11 cellular contexts compared by ENCODE assay signal in the genomic region with DNA sequence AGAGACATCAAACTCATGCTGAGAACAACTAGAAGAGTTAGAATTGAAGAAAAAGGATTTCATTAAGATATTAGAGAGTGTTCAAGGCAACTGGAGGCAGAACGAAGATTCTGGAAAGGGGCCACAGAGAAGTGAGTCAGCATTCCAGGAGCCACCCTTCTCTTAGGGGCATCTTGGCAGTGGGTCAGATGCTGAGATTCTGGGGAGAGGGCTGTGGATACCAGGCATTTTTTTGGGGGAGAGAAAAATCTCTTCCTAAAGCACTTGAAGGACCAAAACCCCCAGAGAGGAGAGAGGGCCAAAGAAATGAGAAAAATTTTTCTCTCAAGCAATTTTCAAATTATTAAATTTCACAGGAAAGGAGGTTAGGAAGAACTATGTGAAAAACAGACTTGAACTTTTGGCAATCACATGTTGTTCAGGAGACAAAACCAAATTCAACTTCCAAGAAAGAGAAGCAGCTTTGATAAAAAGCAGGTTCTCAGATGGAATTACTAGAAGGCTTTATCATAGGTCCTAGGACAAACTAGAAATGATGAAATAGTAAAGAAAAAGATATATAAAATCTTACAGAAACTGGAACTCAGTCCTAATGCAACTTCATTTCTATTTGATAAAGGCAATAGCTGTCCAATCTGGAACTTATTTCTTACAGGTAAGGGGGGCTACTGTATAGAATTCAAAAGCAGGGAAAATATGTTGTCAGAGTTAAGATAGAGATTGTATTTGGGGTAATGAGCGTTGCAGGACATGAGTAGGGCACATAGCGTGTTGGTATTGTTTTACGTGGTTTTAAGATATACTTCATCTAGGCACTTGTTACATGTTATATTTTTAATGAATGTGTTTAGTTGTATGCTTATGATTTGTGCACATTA. TPM values are rescaled to one million over a fixed set of nuclear protein-coding genes. Genes with fewer than 3 reads are reported as not detected.
A peak's percentile ranks its signal among the peaks of the same experiment; 100 is the strongest.
DNase-seq lines count a peak whose midpoint lies in the region; ATAC-seq, FAIRE-seq and TF ChIP-seq lines count a peak whose summit lies in the region.
"Had no signal": no experiment of that assay in that cellular context is flagged by ENCODE, and none has a peak within 500 bp of the region (broad histone marks: within the 10 kb centered on the region; RNA-seq: fewer than 3 reads in every experiment).

No MANE protein-coding gene starts in this region.

- TF ChIP-seq RAD21 in GM12878 (IDR thresholded peaks at IDR 0.05; ENCODE audit: insufficient read depth, low read depth, low read length): no peak

- no TSS peak for BruUV-seq in GM12878 (replicated peaks; lab: Mats Ljungman, UMichigan)

- no peak overlapping the region for H3K14ac ChIP-seq in trophoblast cell (ENCODE audit: low read length)

- no peak overlapping the region for H2AK5ac ChIP-seq in trophoblast cell (ENCODE audit: low read length)

- peak overlapping the region; percentile 91 for H3K27ac ChIP-seq in GM12878 (ENCODE audit: control insufficient read depth, insufficient read depth)
- no peak overlapping the region for H3K27ac ChIP-seq in trophoblast cell (ENCODE audit: low read depth, low read length)
- H3K27ac ChIP-seq in prostate gland: no peak overlapping the region
- H3K27ac ChIP-seq: SJCRH30 had no signal

- H3K9me3 ChIP-seq in GM12878 (replicated peaks; ENCODE audit: control insufficient read depth, insufficient read depth, low read length) (no peaks in the 10 kb centered on the region; the same call in 2 of the 3 replicates), trophoblast cell (ENCODE audit: insufficient read depth, low read depth, low read length) (no peaks in the 10 kb centered on the region), prostate gland (no peaks in the 10 kb centered on the region)
- H3K9me3 ChIP-seq: SJCRH30 had no signal

- peaks cover 4% of the 10 kb centered on the region for H3K79me1 ChIP-seq in trophoblast cell (ENCODE audit: low read length)

- TF ChIP-seq EP300 in GM12878 (IDR thresholded peaks at IDR 0.05; ENCODE audit: borderline replicate concordance in 1 of 2, control insufficient read depth in 1 of 2, low read depth in 2 of 2, low read length in 2 of 2): no peak

- no peaks in the 10 kb centered on the region for H4K20me1 ChIP-seq in GM12878 (ENCODE audit: control insufficient read depth, insufficient read depth)

- TF ChIP-seq CTCF in GM12878 (IDR thresholded peaks at IDR 0.05 in 2 of 3, conservative IDR thresholded peaks at IDR 0.05 in 1 of 3; ENCODE audit: control insufficient read depth in 2 of 3, extremely low read depth in 1 of 3, insufficient read depth in 1 of 3, low read depth in 3 of 3, low read length in 3 of 3) (no peak), prostate gland (IDR thresholded peaks at IDR 0.05) (no peak)

- no peak overlapping the region for H3K4ac ChIP-seq in trophoblast cell (ENCODE audit: low read depth, low read length)

- H2AFZ ChIP-seq in GM12878 (ENCODE audit: control insufficient read depth, low read depth, low read length): no peak overlapping the region
- no peak overlapping the region for H2AFZ ChIP-seq in trophoblast cell (ENCODE audit: insufficient read depth, low read length, poor library complexity)

- no peak for ATAC-seq in GM12878

- no peak overlapping the region for H4K8ac ChIP-seq in trophoblast cell (ENCODE audit: low read depth, low read length)

- no peak for FAIRE-seq in GM12878 (lab: Jason Lieb, UNC)

- H3K9ac ChIP-seq in GM12878 (ENCODE audit: control insufficient read depth, insufficient read depth, low read length) (peak overlapping the region; percentile 67), trophoblast cell (ENCODE audit: low read length) (no peak overlapping the region)

- intact Hi-C loops in GM12878 (cut with micrococcal nuclease; ENCODE audit: unreplicated experiment): loop anchor here (1.0 to 2.0 kb wide), 2 partner anchors 20 to 40 kb away; no protein-coding TSS in a partner anchor
- intact Hi-C loops in prostate gland (cut with DNase I): no loop called here

- TF ChIP-seq POLR2A in GM12878 (IDR thresholded peaks at IDR 0.05; ENCODE audit: low read depth, low read length) (no peak), prostate gland (IDR thresholded peaks at IDR 0.05) (no peak)

- H3K4me2 ChIP-seq in GM12878 (ENCODE audit: control insufficient read depth, insufficient read depth) (peak overlapping the region; percentile 69), trophoblast cell (ENCODE audit: low read length) (no peak overlapping the region)

- no peak overlapping the region for H3K18ac ChIP-seq in trophoblast cell (ENCODE audit: low read length)

- RAD21 ChIA-PET in GM12878 (lab: Charles Lee; ENCODE audit: unreplicated experiment): interaction anchor here (0.9 to 2.0 kb wide), 7 partner anchors 12 to 306 kb away, joined by 3 to 14 read pairs (median 4); partner anchors contain the start of gene CD69

- H3K27me3 ChIP-seq in GM12878 (replicated peaks in 1 of 2; ENCODE audit: control insufficient read depth in 2 of 2, insufficient read depth in 2 of 2, low read length in 1 of 2) (peaks cover 0 to 1% of the 10 kb centered on the region in 2 experiments; a peak in 1 of 4 replicates), trophoblast cell (ENCODE audit: insufficient read depth, low read length) (no peaks in the 10 kb centered on the region), prostate gland (replicated peaks; ENCODE audit: insufficient read depth) (no peaks in the 10 kb centered on the region)
- H3K27me3 ChIP-seq: SJCRH30 had no signal

- in situ Hi-C loops in GM12878 (cut with MboI): loop anchor here (25.0 kb wide), 1 partner anchor 1031 kb away; no protein-coding TSS in a partner anchor

- H4K91ac ChIP-seq in trophoblast cell (ENCODE audit: low read depth, low read length): no peak overlapping the region

- H3K36me3 ChIP-seq in GM12878 (ENCODE audit: control insufficient read depth in 2 of 2, insufficient read depth in 2 of 2, low read length in 1 of 2): no peaks in the 10 kb centered on the region
- H3K36me3 ChIP-seq in trophoblast cell (ENCODE audit: control insufficient read depth in 1 of 2, insufficient read depth in 2 of 2, low read length in 2 of 2): peaks cover 0 to 2% of the 10 kb centered on the region in 2 experiments
- no peaks in the 10 kb centered on the region for H3K36me3 ChIP-seq in prostate gland

- peak; percentile 53 for DNase-seq in GM03348 (ENCODE audit: low spot score)
- DNase-seq in NCI-H226: peak; percentile 66
- no peak for DNase-seq in GM12878 (ENCODE audit: low read depth, low spot score)
- DNase-seq in trophoblast cell: no peak
- DNase-seq in prostate gland (ENCODE audit: low spot score): no peak
- no peak for DNase-seq in germinal center (ENCODE audit: low spot score)
- no peak for DNase-seq in OCI-M2 (lab: John Stamatoyannopoulos, UW; ENCODE audit: unreplicated experiment)
- no peak for DNase-seq in activated CD4-positive, CD25-positive, alpha-beta regulatory T cell (lab: John Stamatoyannopoulos, UW)
- DNase-seq: head of caudate nucleus, mesenchymal stem cell, SJCRH30 had no signal

- H3K4me1 ChIP-seq in GM12878 (ENCODE audit: control insufficient read depth, insufficient read depth, low read length) (peaks cover 32% of the 10 kb centered on the region), trophoblast cell (ENCODE audit: control insufficient read depth in 1 of 2, insufficient read depth in 2 of 2, low read length in 2 of 2) (peaks cover 3 to 7% of the 10 kb centered on the region in 2 experiments), prostate gland (replicated peaks) (no peaks in the 10 kb centered on the region)
- H3K4me1 ChIP-seq: SJCRH30 had no signal

- POLR2A ChIA-PET in GM12878 (lab: Charles Lee): no interaction called here

- H3K79me2 ChIP-seq in GM12878 (ENCODE audit: control insufficient read depth, insufficient read depth, low read length) (peaks cover 55% of the 10 kb centered on the region), trophoblast cell (ENCODE audit: control insufficient read depth, insufficient read depth, low read length, poor library complexity) (no peaks in the 10 kb centered on the region)

- H3K4me3 ChIP-seq in GM12878 (no peak overlapping the region), trophoblast cell (ENCODE audit: low read depth, low read length) (no peak overlapping the region), prostate gland (no peak overlapping the region)
- H3K4me3 ChIP-seq: SJCRH30 had no signal

- SMC1A ChIA-PET in GM12878 (lab: Charles Lee; ENCODE audit: uncharacterized antibody, unreplicated experiment): interaction anchor here (1.1 to 2.8 kb wide), 10 partner anchors 10 to 306 kb away, joined by 3 to 17 read pairs (median 8); no protein-coding TSS in a partner anchor

- CTCF ChIA-PET in GM12878 (lab: Yijun Ruan, JAX): interaction anchor here (1.0 to 2.1 kb wide), 6 partner anchors 16 to 130 kb away, joined by 3 to 8 read pairs (median 4); no protein-coding TSS in a partner anchor

- 73% methylated on average over 4 of the region's 4 CpGs for WGBS in GM12878 (ENCODE audit: insufficient coverage, insufficient replicate concordance, low lambda C conversion rate, missing lambda C conversion rate)
- WGBS in trophoblast cell (ENCODE audit: extremely low coverage, insufficient coverage, insufficient read length): 100% methylated on average over 3 of the region's 4 CpGs
- 80% methylated on average over 4 of the region's 4 CpGs for WGBS in prostate gland

- H2BK120ac ChIP-seq in trophoblast cell (ENCODE audit: insufficient read depth, low read length, poor library complexity): no peak overlapping the region

- peak overlapping the region; percentile 31 for H2BK12ac ChIP-seq in trophoblast cell (ENCODE audit: low read length)

- no peak overlapping the region for H4K12ac ChIP-seq in trophoblast cell (ENCODE audit: low read depth, low read length)

- no peak overlapping the region for H3K23ac ChIP-seq in trophoblast cell (ENCODE audit: low read length)

- H2BK5ac ChIP-seq in trophoblast cell (ENCODE audit: low read depth, low read length, poor library complexity): no peak overlapping the region

RNA-seq across cellular contexts. Expression of gene CLEC2D, which starts 1.1 kb away (rescaled TPM):
- 3.9 and 5.2 TPM in 2 replicates for total RNA-seq in GM12878 (2013; cell fraction: nucleolus; rRNA removed)
- total RNA-seq in GM12878 (2014; rRNA removed) (14.9 and 16.1 TPM in 2 replicates), GM12878 (2014; rRNA removed; fragmentation: Illumina TruSeq; extraction: Trizol) (14.4 and 16.2 TPM in 2 replicates), GM12878 (2021) (15.4 and 15.5 TPM in 2 replicates), prostate gland (10 to 100 TPM in 1 of 2 donors, 1 to 10 TPM in 1; 4.1 to 19.9 TPM)
- 121 TPM for polyA plus RNA-seq in GM12878 (2011; ENCODE audit: low read depth)
- polyA plus RNA-seq in GM12878 (2011; rRNA removed) (4.6 and 6.2 TPM in 2 replicates), GM12878 (2014; fragmentation: Illumina TruSeq; extraction: Trizol) (16.5 and 29.1 TPM in 2 replicates), GM12878 (2014; fragmentation: Nextera tagmentation; extraction: Ambion mirVana) (10 to 100 TPM; 29.8 TPM), GM12878 (2014; rRNA removed) (14.8 and 14.9 TPM in 2 replicates), GM12878 (2016; fragmentation: Nextera tagmentation; extraction: Ambion mirVana) (10 to 100 TPM; 25.4 to 27.5 TPM)
- polyA plus RNA-seq in GM12878 (2011; cell fraction: cytosol; rRNA removed): 1.0 and 1.9 TPM in 2 replicates
- polyA plus RNA-seq in GM12878 (2011; cell fraction: nucleus; rRNA removed): 4.2 and 4.5 TPM in 2 replicates
- 76.6 and 111 TPM in 2 replicates for polyA plus RNA-seq in GM12878 (2012)
- polyA minus RNA-seq in GM12878 (2011; rRNA and poly(A)+ RNA removed): 3.1 and 3.8 TPM in 2 replicates
- polyA minus RNA-seq in GM12878 (2011; cell fraction: cytosol; rRNA and poly(A)+ RNA removed): 1.4 and 1.5 TPM in 2 replicates
- 1.3 and 3.0 TPM in 2 replicates for polyA minus RNA-seq in GM12878 (2011; cell fraction: nucleus; rRNA and poly(A)+ RNA removed)
- polyA plus RNA-seq in trophoblast cell (2013): 2.8 TPM in 2 replicates

Comparison
In these comparisons a context has a peak if more than half of its experiments do, and no peak if none do; other contexts are left out.
1. DNase-seq: peak in GM03348 (single experiment) and NCI-H226 (single experiment); none in GM12878 (single experiment), trophoblast cell (0 of 2), prostate gland (single experiment), germinal center (single experiment), OCI-M2 (single experiment) and activated CD4-positive, CD25-positive, alpha-beta regulatory T cell (0 of 4).